ENCODE assay signal across 14 cellular contexts in the genomic region with DNA sequence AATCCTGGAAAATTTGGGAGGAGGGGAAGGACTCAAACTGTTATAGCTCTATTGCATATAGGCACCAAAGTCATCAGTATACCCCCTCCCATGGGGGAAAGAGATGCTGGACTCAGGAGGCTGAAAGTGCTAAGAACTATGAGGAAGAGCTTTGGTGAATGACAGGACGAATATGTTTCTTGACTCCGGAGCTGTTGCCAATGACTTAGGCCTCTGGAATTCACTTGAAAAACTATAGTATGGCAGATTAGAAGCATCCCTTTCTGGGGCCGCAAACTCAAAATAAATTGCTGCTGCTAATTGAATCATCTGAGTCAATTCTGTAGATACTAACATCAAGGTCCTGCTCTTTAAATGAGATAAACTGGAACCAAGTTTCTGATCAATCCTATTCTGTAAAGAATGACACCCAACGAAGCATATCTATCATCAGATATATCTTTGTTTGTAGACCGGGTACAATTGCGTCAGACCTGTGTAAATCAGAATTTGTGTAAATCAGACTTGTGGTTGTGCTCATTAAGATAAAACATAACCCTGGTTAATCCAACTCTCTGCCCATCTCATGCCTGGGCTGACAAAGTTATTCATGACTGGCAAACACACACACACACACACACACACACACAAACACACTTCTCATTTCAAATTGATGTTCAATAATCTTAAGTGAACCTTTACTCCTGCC.
"Had no signal": no experiment of that assay in that cellular context is flagged by ENCODE, and none has a peak within 500 bp of the region (broad histone marks: within the 10 kb centered on the region; RNA-seq: fewer than 3 reads in every experiment).

No MANE protein-coding gene starts in this region.

- H3K4me3 ChIP-seq: colonic mucosa, neural progenitor cell, psoas muscle, tibial nerve, vagina had no signal

- H3K27ac ChIP-seq: colonic mucosa, neural progenitor cell, psoas muscle, tibial nerve, vagina had no signal

- H3K36me3 ChIP-seq: colonic mucosa, neural progenitor cell, tibial nerve, vagina had no signal

- H3K4me1 ChIP-seq: colonic mucosa, neural progenitor cell, psoas muscle, tibial nerve, vagina had no signal

- H3K9ac ChIP-seq: neural progenitor cell had no signal

- H3K9me3 ChIP-seq: colonic mucosa, psoas muscle, tibial nerve, vagina had no signal

- H3K4me2 ChIP-seq: neural progenitor cell had no signal

- DNase-seq: activated CD4-positive, alpha-beta T cell treated with anti-CD3 and anti-CD28 coated beads, Interleukin-2, amount 50 U/mL, for 4 hours; activated gamma-delta T cell; amniotic stem cell; central memory CD4-positive, alpha-beta T cell; colonic mucosa; erythroblast; immature natural killer cell; naive thymus-derived CD4-positive, alpha-beta T cell; psoas muscle; right cardiac atrium; T-helper 2 cell had no signal

- H3K27me3 ChIP-seq: colonic mucosa, neural progenitor cell, tibial nerve, vagina had no signal
